18 cellular contexts compared by ENCODE assay signal in genomic region chr1:25755475-25756125, GRCh38. TPM values are rescaled to one million over a fixed set of nuclear protein-coding genes. Genes with fewer than 3 reads are reported as not detected.
A peak's percentile ranks its signal among the peaks of the same experiment; 100 is the strongest.
DNase-seq lines count a peak whose midpoint lies in the region; ATAC-seq, FAIRE-seq and TF ChIP-seq lines count a peak whose summit lies in the region.
"Had no signal": no experiment of that assay in that cellular context is flagged by ENCODE, and none has a peak within 500 bp of the region (broad histone marks: within the 10 kb centered on the region; RNA-seq: fewer than 3 reads in every experiment).

No MANE protein-coding gene starts in this region.

- no peaks in the 10 kb centered on the region for H4K20me1 ChIP-seq in BLaER1
- peaks cover 39% of the 10 kb centered on the region for H4K20me1 ChIP-seq in K562 (replicated peaks; ENCODE audit: control insufficient read depth, insufficient read depth, low read length)

- TF ChIP-seq RAD21 in K562 (CRISPR knock-in tag; conservative IDR thresholded peaks at IDR 0.05 in 1 of 2, IDR thresholded peaks at IDR 0.05 in 1 of 2) = no peak

- no peaks in the 10 kb centered on the region for H3K9me3 Mint-ChIP-seq in CD4-positive, alpha-beta memory T cell
- H3K9me3 Mint-ChIP-seq in endothelial cell (ENCODE audit: unreplicated experiment) = no peaks in the 10 kb centered on the region

- no peaks in the 10 kb centered on the region for H3K9me3 ChIP-seq in BLaER1
- H3K9me3 ChIP-seq in CD4-positive, alpha-beta memory T cell (ENCODE audit: control insufficient read depth in 1 of 2, low read length in 2 of 2) = no peaks in the 10 kb centered on the region
- H3K9me3 ChIP-seq in K562 (replicated peaks; ENCODE audit: control insufficient read depth, insufficient read depth, low read depth, low read length) = no peaks in the 10 kb centered on the region
- no peaks in the 10 kb centered on the region for H3K9me3 ChIP-seq in breast epithelium
- H3K9me3 ChIP-seq: SJCRH30 had no signal

- no peak for DNase-seq in CD4-positive, alpha-beta memory T cell
- no peak for DNase-seq in K562 (ENCODE audit: extremely low read depth in 1 of 4, low spot score in 3 of 4)
- DNase-seq in endothelial cell (ENCODE audit: low spot score) = no peak
- DNase-seq in brain microvascular endothelial cell = no peak
- no peak for DNase-seq in activated CD4-positive, CD25-positive, alpha-beta regulatory T cell treated with anti-CD3 and anti-CD28 coated beads, Interleukin-2, amount 50 U/mL, for 72 hours
- DNase-seq in breast epithelium (ENCODE audit: low spot score in 2 of 2) = no peak
- DNase-seq: DMS79, NCI-H1436, NCI-H2029, NCI-H82, PC-3, SJCRH30 had no signal

- no peak overlapping the region for H3K4me3 Mint-ChIP-seq in CD4-positive, alpha-beta memory T cell
- peak overlapping the region; percentile 67 for H3K4me3 Mint-ChIP-seq in endothelial cell (ENCODE audit: unreplicated experiment)
- H3K4me3 Mint-ChIP-seq: CD14-positive monocyte had no signal

- H3K4me1 ChIP-seq in BLaER1 (peaks cover 69% of the 10 kb centered on the region), K562 (replicated peaks in 1 of 2; ENCODE audit: control insufficient read depth in 2 of 2, insufficient read depth in 2 of 2, low read length in 2 of 2) (peaks cover 3 to 7% of the 10 kb centered on the region in 2 experiments), breast epithelium (no peaks in the 10 kb centered on the region)
- H3K4me1 ChIP-seq in CD4-positive, alpha-beta memory T cell (ENCODE audit: insufficient read depth, low read length) = peaks cover 18% of the 10 kb centered on the region

- H3K4me3 ChIP-seq in BLaER1 (no peak overlapping the region), K562 (no peak overlapping the region), brain microvascular endothelial cell (ENCODE audit: low read depth, low read length) (no peak overlapping the region), breast epithelium (no peak overlapping the region)
- H3K4me3 ChIP-seq in CD4-positive, alpha-beta memory T cell (ENCODE audit: low read length in 2 of 2) = no peak overlapping the region
- H3K4me3 ChIP-seq: SJCRH30 had no signal

- in situ Hi-C loops in K562 (cut with MboI) (no loop called here), brain microvascular endothelial cell (cut with HindIII; ENCODE audit: low pct_ligation_motif_present, low sequenced_read_pairs) (no loop called here)

- peaks cover 31 to 40% of the 10 kb centered on the region in 2 donors for H3K36me3 Mint-ChIP-seq in CD4-positive, alpha-beta memory T cell
- H3K36me3 Mint-ChIP-seq in endothelial cell (ENCODE audit: low read depth, unreplicated experiment) = peaks cover 17% of the 10 kb centered on the region

- ATAC-seq in K562 = no peak
- no peak for ATAC-seq in GM18870 (IDR thresholded peaks at IDR 0.05; ENCODE audit: unreplicated experiment)
- ATAC-seq: HCT116, PC-3 had no signal

- TF ChIP-seq CTCF in K562 (IDR thresholded peaks at IDR 0.05 in 2 of 3, conservative IDR thresholded peaks at IDR 0.05 in 1 of 3; ENCODE audit: insufficient read depth in 2 of 3, low read depth in 1 of 3, low read length in 3 of 3) (no peak), endothelial cell (IDR thresholded peaks at IDR 0.05; ENCODE audit: unreplicated experiment) (no peak), brain microvascular endothelial cell (IDR thresholded peaks at IDR 0.05; ENCODE audit: low read depth, low read length, missing control alignments) (no peak), breast epithelium (IDR thresholded peaks at IDR 0.05) (no peak)

- CTCF ChIA-PET in CD4-positive, alpha-beta memory T cell (lab: Charles Lee; ENCODE audit: partially characterized antibody) = no interaction called here
- CTCF ChIA-PET in K562 (lab: Yijun Ruan, JAX; ENCODE audit: low intra/inter-chr PET ratio) = interaction anchor here (0.9 to 1.3 kb wide), 2 partner anchors 41 to 147 kb away, joined by 4 to 7 read pairs; no protein-coding TSS in a partner anchor

- H3K4me1 Mint-ChIP-seq in CD4-positive, alpha-beta memory T cell = peaks cover 21 to 49% (median 22%) of the 10 kb centered on the region in 4 donors
- peaks cover 67% of the 10 kb centered on the region for H3K4me1 Mint-ChIP-seq in endothelial cell (ENCODE audit: unreplicated experiment)

- no peaks in the 10 kb centered on the region for H3K79me2 ChIP-seq in K562 (ENCODE audit: control insufficient read depth, insufficient read depth, low read length)

- no TSS peak for BruUV-seq in K562 (replicated peaks; lab: Mats Ljungman, UMichigan)

- TF ChIP-seq POLR2A in K562 (conservative IDR thresholded peaks at IDR 0.05) (no peak), breast epithelium (IDR thresholded peaks at IDR 0.05) (no peak)

- 12% methylated on average over 7 of the region's 7 CpGs for WGBS in K562 (ENCODE audit: insufficient coverage, low coverage, missing lambda C conversion rate)

- H3K27me3 ChIP-seq in BLaER1 (no peaks in the 10 kb centered on the region), K562 (ENCODE audit: control insufficient read depth in 2 of 2, insufficient read depth in 2 of 2, low read length in 2 of 2) (peaks cover 72 to 99% of the 10 kb centered on the region in 2 experiments), brain microvascular endothelial cell (replicated peaks) (peaks cover 20% of the 10 kb centered on the region), breast epithelium (no peaks in the 10 kb centered on the region)
- H3K27me3 ChIP-seq in CD4-positive, alpha-beta memory T cell (ENCODE audit: insufficient read depth, low read length) = no peaks in the 10 kb centered on the region
- H3K27me3 ChIP-seq: SJCRH30 had no signal

- FAIRE-seq in K562 (lab: Jason Lieb, UNC) = no peak
- FAIRE-seq: D721Med had no signal

- H3K27me3 Mint-ChIP-seq in CD4-positive, alpha-beta memory T cell = no peaks in the 10 kb centered on the region
- H3K27me3 Mint-ChIP-seq in endothelial cell (ENCODE audit: unreplicated experiment) = peaks cover 9% of the 10 kb centered on the region

- POLR2A ChIA-PET in CD4-positive, alpha-beta memory T cell (lab: Charles Lee; ENCODE audit: partially characterized antibody) = interaction anchor here (1.9 kb wide), 1 partner anchor 19 kb away, joined by 6 read pairs; no protein-coding TSS in a partner anchor
- POLR2A ChIA-PET in K562 (lab: Yijun Ruan, JAX) = interaction anchor here (1.7 kb wide), 1 partner anchor 25 kb away, joined by 3 read pairs; no protein-coding TSS in a partner anchor

- no peaks in the 10 kb centered on the region for H3K36me3 ChIP-seq in BLaER1
- peaks cover 6% of the 10 kb centered on the region for H3K36me3 ChIP-seq in CD4-positive, alpha-beta memory T cell (ENCODE audit: insufficient read depth, low read length)
- H3K36me3 ChIP-seq in K562 (ENCODE audit: control insufficient read depth, insufficient read depth, low read length) = no peaks in the 10 kb centered on the region
- H3K36me3 ChIP-seq in brain microvascular endothelial cell (replicated peaks) = no peaks in the 10 kb centered on the region
- no peaks in the 10 kb centered on the region for H3K36me3 ChIP-seq in breast epithelium

- intact Hi-C loops in CD4-positive, alpha-beta memory T cell (cut with micrococcal nuclease) = loop anchor here (2.0 kb wide), 1 partner anchor 19 kb away; no protein-coding TSS in a partner anchor
- intact Hi-C loops in K562 (cut with micrococcal nuclease) = no loop called here
- intact Hi-C loops in breast epithelium (cut with DNase I; ENCODE audit: low total_unique reads) = no loop called here

- H2AFZ ChIP-seq in K562 (ENCODE audit: low read depth, low read length) = no peak overlapping the region

- H3K4me2 ChIP-seq in BLaER1 (peak overlapping the region; percentile 91), K562 (ENCODE audit: insufficient read depth, low read length) (no peak overlapping the region)

- H3K27ac Mint-ChIP-seq in CD4-positive, alpha-beta memory T cell = peak overlapping the region in 4 of 7 donors; percentile 47 to 72 (median 68)
- peak overlapping the region; percentile 92 for H3K27ac Mint-ChIP-seq in endothelial cell (ENCODE audit: unreplicated experiment)

- H3K9ac ChIP-seq in BLaER1 (peak overlapping the region; percentile 72), K562 (ENCODE audit: insufficient read depth in 1 of 2, low read depth in 2 of 2, low read length in 2 of 2) (no peak overlapping the region; a peak in 1 of 4 replicates)

- H3K9me1 ChIP-seq in K562 (ENCODE audit: control insufficient read depth, insufficient read depth, low read length) = peaks cover 5% of the 10 kb centered on the region

- H3K27ac ChIP-seq in BLaER1 (peak overlapping the region; percentile 88), K562 (ENCODE audit: extremely low read depth, low read depth, low read length) (no peak overlapping the region), brain microvascular endothelial cell (no peak overlapping the region), breast epithelium (no peak overlapping the region)
- H3K27ac ChIP-seq in CD4-positive, alpha-beta memory T cell (ENCODE audit: low read depth, low read length) = no peak overlapping the region
- H3K27ac ChIP-seq: RWPE1, SJCRH30 had no signal

- no peak for TF ChIP-seq EP300 in K562 (IDR thresholded peaks at IDR 0.05; ENCODE audit: low read length)

TF ChIP-seq in K562, 482 proteins besides CTCF, POLR2A, EP300 and RAD21 (continues in another document):
- TF ChIP-seq NCOA1 (IDR thresholded peaks at IDR 0.05; ENCODE audit: low read depth) = no peak
- TF ChIP-seq U2AF2 (optimal IDR thresholded peaks at IDR 0.05; ENCODE audit: low read depth, low read length) = no peak
- TF ChIP-seq BHLHE40 (IDR thresholded peaks at IDR 0.05; ENCODE audit: low read length) = peak; percentile 75

RNA-seq across cellular contexts. Expression of gene SELENON, which starts 44.4 kb away (rescaled TPM):
- total RNA-seq in CD4-positive, alpha-beta memory T cell = 10 to 100 TPM; 24.8 to 26.2 TPM
- 1 to 10 TPM in 1 of 2 donors, under 1 TPM in 1; 0.65 to 6.5 TPM for polyA plus RNA-seq in CD4-positive, alpha-beta memory T cell
- total RNA-seq in K562 (2011; cell fraction: chromatin; rRNA removed; ENCODE audit: low replicate concordance) = 10.6 and 27.1 TPM in 2 replicates
- 20.8 and 22.0 TPM in 2 replicates for total RNA-seq in K562 (2011; cell fraction: nucleolus; rRNA removed)
- 23.3 and 31.8 TPM in 2 replicates for total RNA-seq in K562 (2011; cell fraction: nucleoplasm; rRNA removed)
- total RNA-seq in K562 (2014; rRNA removed) (6.1 and 10.0 TPM in 2 replicates), K562 (2014; rRNA removed; fragmentation: Illumina TruSeq; extraction: Trizol) (5.1 and 6.8 TPM in 2 replicates), K562 (2015; rRNA removed; fragmentation: Illumina TruSeq; extraction: Trizol) (7.0 and 7.4 TPM in 2 replicates), K562 (2021) (21.2 and 24.4 TPM in 2 replicates), endothelial cell (ENCODE audit: unreplicated experiment) (284 TPM), breast epithelium (10 to 100 TPM; 16.6 to 39.0 (median 22.1) TPM)
- polyA plus RNA-seq in K562 (2011; rRNA removed) (7.1 and 7.2 TPM in 2 replicates), K562 (2014; fragmentation: Illumina TruSeq; extraction: Trizol) (26.7 and 28.9 TPM in 2 replicates), K562 (2014; fragmentation: Nextera tagmentation; extraction: Ambion mirVana) (1 to 10 TPM in 1 of 2 experiments, under 1 TPM in 1; 0.43 to 1.5 TPM), K562 (2014; rRNA removed) (12.5 and 12.6 TPM in 2 replicates)
- 12.7 and 12.8 TPM in 2 replicates for polyA plus RNA-seq in K562 (2011; cell fraction: cytosol; rRNA removed)
- polyA plus RNA-seq in K562 (2011; cell fraction: nucleus; rRNA removed) = 13.8 and 19.5 TPM in 2 replicates
- polyA plus RNA-seq in K562 (2012) = 17.5 and 37.6 TPM in 2 replicates
- polyA minus RNA-seq in K562 (2011; rRNA and poly(A)+ RNA removed) = 3.7 and 4.2 TPM in 2 replicates
- polyA minus RNA-seq in K562 (2011; cell fraction: cytosol; rRNA and poly(A)+ RNA removed) = 12.5 and 15.8 TPM in 2 replicates
- polyA minus RNA-seq in K562 (2011; cell fraction: nucleus; rRNA and poly(A)+ RNA removed) = 2.4 and 3.6 TPM in 2 replicates
